ENCODE assay signal across 8 cellular contexts in the genomic region with DNA sequence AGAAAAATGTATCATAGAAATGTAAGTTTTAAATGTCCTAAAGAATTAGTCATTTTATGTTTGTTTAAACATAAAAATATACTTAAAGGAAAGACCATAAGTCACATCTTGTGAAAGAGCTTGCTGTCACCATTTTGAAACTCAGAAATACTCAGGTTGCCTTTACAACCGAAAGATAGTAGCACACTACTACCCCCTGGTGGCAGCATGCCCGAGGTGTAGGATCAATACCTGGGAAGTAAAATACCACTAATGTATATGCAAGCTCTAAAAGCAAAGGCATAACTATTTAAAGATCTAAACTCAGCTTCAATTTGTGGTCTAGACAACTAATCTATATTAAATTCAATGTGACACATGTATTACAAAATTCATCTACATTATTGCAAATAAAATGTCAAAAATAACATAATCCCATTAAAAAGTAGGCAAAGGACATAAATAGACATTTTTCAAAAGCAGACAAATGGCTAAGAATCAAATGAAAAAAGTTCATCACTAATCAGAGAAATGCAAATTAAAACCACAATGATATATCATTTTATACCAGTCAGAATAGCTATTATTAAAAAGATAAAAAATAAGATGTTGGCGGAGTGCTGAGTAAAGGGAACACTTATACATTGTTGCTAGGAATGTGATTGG. TPM values are rescaled to one million over a fixed set of nuclear protein-coding genes. Genes with fewer than 3 reads are reported as not detected.
A peak's percentile ranks its signal among the peaks of the same experiment; 100 is the strongest.
DNase-seq lines count a peak whose midpoint lies in the region; ATAC-seq, FAIRE-seq and TF ChIP-seq lines count a peak whose summit lies in the region.

No MANE protein-coding gene starts in this region.

- no peaks in the 10 kb centered on the region for H3K36me3 ChIP-seq in bronchial epithelial cell (ENCODE audit: control insufficient read depth, insufficient read depth, low read length)

- peak; percentile 87 for ATAC-seq in GM18508 (IDR thresholded peaks at IDR 0.05; ENCODE audit: insufficient read depth, unreplicated experiment)
- ATAC-seq in HG03108 (IDR thresholded peaks at IDR 0.05; ENCODE audit: unreplicated experiment) = peak; percentile 77
- ATAC-seq in left lobe of liver = peak; percentile 73

- no peak overlapping the region for H3K27ac ChIP-seq in 22Rv1

- TF ChIP-seq CTCF in 22Rv1 (IDR thresholded peaks at IDR 0.05) = peak; percentile 98
- TF ChIP-seq CTCF in WI38 (IDR thresholded peaks at IDR 0.05; ENCODE audit: low read depth, low read length) = peak; percentile 77
- peak; percentile 57 for TF ChIP-seq CTCF in bronchial epithelial cell (IDR thresholded peaks at IDR 0.05; ENCODE audit: insufficient read depth, low read length, severe bottlenecking)

- peak; percentile 80 for DNase-seq in NCI-H345 (lab: John Stamatoyannopoulos, UW)
- DNase-seq in bronchial epithelial cell (ENCODE audit: low read depth) = peak; percentile 78
- DNase-seq in left lobe of liver (ENCODE audit: low spot score) = peak; percentile 82
- peak; percentile 75 to 88 (median 83) for DNase-seq in stimulated activated CD4-positive, alpha-beta T cell treated with anti-CD3 and anti-CD28 coated beads, TNF-alpha, amount 100 ng/mL, for 24 hours (ENCODE audit: low read depth in 3 of 3)

- no peaks in the 10 kb centered on the region for H3K27me3 ChIP-seq in bronchial epithelial cell (ENCODE audit: control insufficient read depth, insufficient read depth, low read length)

- H3K4me3 ChIP-seq in WI38 (ENCODE audit: low read depth, low read length) (no peak overlapping the region), bronchial epithelial cell (ENCODE audit: low read depth, low read length) (no peak overlapping the region)

- FAIRE-seq in bronchial epithelial cell (lab: Jason Lieb, UNC) = no peak

RNA-seq across cellular contexts. Expression of gene FGL2, which starts 47.7 kb away (rescaled TPM):
- total RNA-seq in bronchial epithelial cell = under 0.01 and 0.53 TPM in 2 replicates
- 6.1 TPM for total RNA-seq in left lobe of liver
